8 cellular contexts compared by ENCODE assay signal in genomic region chr1:23634840-23635642, GRCh38. TPM values are rescaled to one million over a fixed set of nuclear protein-coding genes. Genes with fewer than 3 reads are reported as not detected.
DNase-seq lines count a peak whose midpoint lies in the region; ATAC-seq and TF ChIP-seq lines count a peak whose summit lies in the region.

No MANE protein-coding gene starts in this region.

- TF ChIP-seq POLR2A in suprapubic skin (IDR thresholded peaks at IDR 0.05), result no peak

- no peaks in the 10 kb centered on the region for H3K27me3 ChIP-seq in suprapubic skin

- peak; percentile 97 for TF ChIP-seq CTCF in HFFc6 (IDR thresholded peaks at IDR 0.05)
- peak; percentile 89 for TF ChIP-seq CTCF in epithelial cell of proximal tubule (conservative IDR thresholded peaks at IDR 0.05; ENCODE audit: low read depth, low read length)
- peak; percentile 93 for TF ChIP-seq CTCF in suprapubic skin (IDR thresholded peaks at IDR 0.05)

- no peak for TF ChIP-seq EP300 in suprapubic skin (IDR thresholded peaks at IDR 0.05)

- in situ Hi-C loops in Caki2 (cut with HindIII; ENCODE audit: low pct_unique_long_range_greater_than_20kb, low sequenced_read_pairs), result no loop called here

- no peaks in the 10 kb centered on the region for H3K36me3 ChIP-seq in suprapubic skin

- WGBS in suprapubic skin, result 29% methylated on average over 16 of the region's 17 CpGs

- no peak for ATAC-seq in HG03342 (IDR thresholded peaks at IDR 0.05; ENCODE audit: unreplicated experiment)

- H3K4me1 ChIP-seq in suprapubic skin, result peaks cover 33% of the 10 kb centered on the region

- H3K27me3 Mint-ChIP-seq in HFFc6 (ENCODE audit: insufficient read depth), result no peaks in the 10 kb centered on the region

- peaks cover 48% of the 10 kb centered on the region for H3K4me1 Mint-ChIP-seq in HFFc6 (ENCODE audit: low read depth)

- H3K4me3 ChIP-seq in epithelial cell of proximal tubule (ENCODE audit: low read depth, low read length), result peak overlapping the region; percentile 0
- H3K4me3 ChIP-seq in suprapubic skin, result peak overlapping the region; percentile 43

- no peaks in the 10 kb centered on the region for H3K9me3 ChIP-seq in suprapubic skin

- peak overlapping the region; percentile 69 for H3K27ac ChIP-seq in suprapubic skin

- no peaks in the 10 kb centered on the region for H3K36me3 Mint-ChIP-seq in HFFc6 (ENCODE audit: low read depth)

- peak overlapping the region; percentile 98 for H3K27ac Mint-ChIP-seq in HFFc6

- DNase-seq in Caki2 (ENCODE audit: low read depth) (peak; percentile 71), HFFc6 (peak; percentile 73), NCI-H774 (lab: John Stamatoyannopoulos, UW) (peak; percentile 23), epithelial cell of proximal tubule (ENCODE audit: low read depth) (no peak), mucosa of gallbladder (ENCODE audit: low spot score) (peak; percentile 64), suprapubic skin (ENCODE audit: low spot score in 2 of 2) (peak in 1 of 2 donors; percentile 78)
- peak; percentile 50 for DNase-seq in activated CD8-positive, alpha-beta memory T cell treated with anti-CD3 and anti-CD28 coated beads, Interleukin-2, amount 50 U/mL, for 4 hours

- H3K4me3 Mint-ChIP-seq in HFFc6, result peak overlapping the region; percentile 91

- H3K9me3 Mint-ChIP-seq in HFFc6, result no peaks in the 10 kb centered on the region

RNA-seq across cellular contexts. Expression of gene RPL11, which starts 56.6 kb away (rescaled TPM):
- 413 and 414 TPM in 2 replicates for total RNA-seq in Caki2 (2014; rRNA removed; shearing (Covaris generic); ENCODE audit: low replicate concordance)
- 1,000 to 10,000 TPM in 3 of 6 experiments, 100 to 1,000 TPM in 3; 866 to 1,109 (median 1,001) TPM for total RNA-seq in HFFc6 (2021; fragmentation: NEBNext Ultra II Directional; extraction: Animal tissue kit (Norgen Biotek cat#: 25700))
- total RNA-seq in epithelial cell of proximal tubule, result 1,041 and 1,407 TPM in 2 replicates
- 732 TPM for total RNA-seq in mucosa of gallbladder
- 1,000 to 10,000 TPM in 3 of 4 donors, 100 to 1,000 TPM in 1; 864 to 1,286 (median 1,238) TPM for total RNA-seq in suprapubic skin
